Comparison of ENCODE assay signal across 22 cellular contexts in the genomic region with DNA sequence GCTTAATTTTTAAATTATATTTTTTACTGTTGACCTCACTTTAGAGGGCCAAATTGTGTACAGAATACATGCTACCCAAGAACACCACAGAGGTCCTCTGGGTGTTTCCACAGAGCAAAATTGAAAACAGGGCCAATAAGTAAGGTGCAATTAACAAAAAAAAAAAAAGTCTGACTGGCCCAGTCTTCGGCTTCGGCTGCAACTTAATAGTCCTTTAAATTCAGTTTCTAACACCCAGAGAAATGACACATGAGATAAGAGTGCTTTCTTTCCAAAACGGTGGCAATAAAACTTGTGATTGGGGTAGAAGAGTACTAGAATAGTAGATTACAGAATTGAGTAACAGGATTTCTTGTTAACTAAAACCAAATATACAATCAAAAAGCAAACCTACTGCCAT.
DNase-seq lines count a peak whose midpoint lies in the region; ATAC-seq and TF ChIP-seq lines count a peak whose summit lies in the region.
"Had no signal": no experiment of that assay in that cellular context is flagged by ENCODE, and none has a peak within 500 bp of the region (broad histone marks: within the 10 kb centered on the region; RNA-seq: fewer than 3 reads in every experiment).

No MANE protein-coding gene starts in this region.

- H3K79me2 ChIP-seq in DND-41 (ENCODE audit: insufficient read depth, low read length) = peaks cover 100% of the 10 kb centered on the region

- POLR2A ChIA-PET in HEK293T (lab: Yijun Ruan, JAX) = no interaction called here

- TF ChIP-seq POLR2A in esophagus muscularis mucosa (IDR thresholded peaks at IDR 0.05; ENCODE audit: low read depth) = no peak

- no peaks in the 10 kb centered on the region for H3K9me3 Mint-ChIP-seq in natural killer cell
- no peaks in the 10 kb centered on the region for H3K9me3 Mint-ChIP-seq in activated T-helper 17 cell treated with anti-CD3 and anti-CD28 coated beads, Interleukin-2, amount 50 U/mL, for 72 hours
- H3K9me3 Mint-ChIP-seq: activated CD4-positive, alpha-beta T cell treated with anti-CD3 and anti-CD28 coated beads, Interleukin-2, amount 10 ng/mL, durations not matched to agents 24 days and 14 days had no signal

- no peak overlapping the region for H3K4me3 Mint-ChIP-seq in natural killer cell
- no peak overlapping the region for H3K4me3 Mint-ChIP-seq in activated T-helper 17 cell treated with anti-CD3 and anti-CD28 coated beads, Interleukin-2, amount 50 U/mL, for 72 hours

- H3K4me1 ChIP-seq in DND-41 (ENCODE audit: insufficient read depth, low read length) (peaks cover 17% of the 10 kb centered on the region), adipocyte (ENCODE audit: control insufficient read depth, insufficient read depth, low read length) (peaks cover 70% of the 10 kb centered on the region), esophagus muscularis mucosa (peaks cover 37 to 99% (median 88%) of the 10 kb centered on the region in 4 donors)

- H3K27ac Mint-ChIP-seq in natural killer cell = peak overlapping the region; percentile 59 to 86
- H3K27ac Mint-ChIP-seq in activated T-helper 17 cell treated with anti-CD3 and anti-CD28 coated beads, Interleukin-2, amount 50 U/mL, for 72 hours = no peak overlapping the region
- H3K27ac Mint-ChIP-seq: activated CD4-positive, alpha-beta T cell treated with anti-CD3 and anti-CD28 coated beads, Interleukin-2, amount 10 ng/mL, durations not matched to agents 24 days and 14 days had no signal

- DNase-seq in DND-41 (no peak), HEK293T (ENCODE audit: extremely low spot score) (no peak), adipocyte (ENCODE audit: low read depth) (no peak), natural killer cell (no peak), NCI-H748 treated with DMSO at 0.1 percent for 48 hours (lab: John Stamatoyannopoulos, UW) (no peak), esophagus muscularis mucosa (ENCODE audit: extremely low spot score) (no peak)
- DNase-seq: activated CD4-positive, alpha-beta T cell treated with anti-CD3 and anti-CD28 coated beads, Interleukin-2, amount 10 ng/mL, durations not matched to agents 24 days and 14 days; activated CD8-positive, alpha-beta memory T cell treated with anti-CD3 and anti-CD28 coated beads, Interleukin-2, amount 50 U/mL, for 4 hours; activated gamma-delta T cell; DMS79 treated with DMSO at 0.1 percent for 48 hours; dorsolateral prefrontal cortex; foreskin melanocyte; hypothalamus; kidney; midbrain; NCI-H1105 treated with DMSO at 0.1 percent for 48 hours; NCI-H2081 treated with DMSO at 0.1 percent for 48 hours; NCI-H510A treated with DMSO at 0.1 percent for 48 hours; stimulated activated CD4-positive, alpha-beta T cell treated with anti-CD3 and anti-CD28 coated beads, Interleukin-4, amount 100 ng/mL, for 1 hour; upper lobe of right lung had no signal

- H3K36me3 Mint-ChIP-seq in natural killer cell = no peaks in the 10 kb centered on the region
- H3K36me3 Mint-ChIP-seq in activated T-helper 17 cell treated with anti-CD3 and anti-CD28 coated beads, Interleukin-2, amount 50 U/mL, for 72 hours (ENCODE audit: low read depth) = no peaks in the 10 kb centered on the region

- TF ChIP-seq CTCF in DND-41 (IDR thresholded peaks at IDR 0.05; ENCODE audit: borderline replicate concordance, extremely low read depth, low read length, poor library complexity, severe bottlenecking) = no peak
- no peak for TF ChIP-seq CTCF in natural killer cell (IDR thresholded peaks at IDR 0.05)
- TF ChIP-seq CTCF in esophagus muscularis mucosa (IDR thresholded peaks at IDR 0.05) = no peak

- TF ChIP-seq EP300 in esophagus muscularis mucosa (IDR thresholded peaks at IDR 0.05) = no peak

- H3K9ac ChIP-seq in DND-41 (ENCODE audit: low read depth, low read length) (no peak overlapping the region), adipocyte (ENCODE audit: low read length) (no peak overlapping the region)

- peaks cover 62 to 65% of the 10 kb centered on the region in 2 donors for H3K4me1 Mint-ChIP-seq in natural killer cell
- H3K4me1 Mint-ChIP-seq in activated T-helper 17 cell treated with anti-CD3 and anti-CD28 coated beads, Interleukin-2, amount 50 U/mL, for 72 hours = peaks cover 27% of the 10 kb centered on the region

- intact Hi-C loops in natural killer cell (cut with micrococcal nuclease) = loop anchor here (5.0 kb wide), 1 partner anchor 54 kb away; no protein-coding TSS in a partner anchor
- intact Hi-C loops in esophagus muscularis mucosa (cut with DNase I) = no loop called here

- H3K9me3 ChIP-seq in DND-41 (ENCODE audit: insufficient read depth, low read length, severe bottlenecking) = no peaks in the 10 kb centered on the region
- no peaks in the 10 kb centered on the region for H3K9me3 ChIP-seq in adipocyte (ENCODE audit: control insufficient read depth, low read length)
- H3K9me3 ChIP-seq in esophagus muscularis mucosa = no peaks in the 10 kb centered on the region
- H3K9me3 ChIP-seq: upper lobe of right lung had no signal

- H3K4me2 ChIP-seq in DND-41 (ENCODE audit: insufficient read depth, low read length) = no peak overlapping the region

- H3K36me3 ChIP-seq in DND-41 (ENCODE audit: insufficient read depth, low read length) = no peaks in the 10 kb centered on the region
- no peaks in the 10 kb centered on the region for H3K36me3 ChIP-seq in adipocyte (ENCODE audit: control insufficient read depth, insufficient read depth, low read length, severe bottlenecking)
- no peaks in the 10 kb centered on the region for H3K36me3 ChIP-seq in esophagus muscularis mucosa
- H3K36me3 ChIP-seq: upper lobe of right lung had no signal

- H3K27me3 ChIP-seq in DND-41 (ENCODE audit: insufficient read depth, low read length, poor library complexity) = no peaks in the 10 kb centered on the region
- no peaks in the 10 kb centered on the region for H3K27me3 ChIP-seq in adipocyte (replicated peaks; ENCODE audit: control insufficient read depth, insufficient read depth, low read length)
- H3K27me3 ChIP-seq in esophagus muscularis mucosa = no peaks in the 10 kb centered on the region
- H3K27me3 ChIP-seq: dorsolateral prefrontal cortex, upper lobe of right lung had no signal

- 40% methylated on average over 3 of the region's 3 CpGs for WGBS in esophagus muscularis mucosa

- no peaks in the 10 kb centered on the region for H3K27me3 Mint-ChIP-seq in natural killer cell (ENCODE audit: low read depth in 2 of 2)
- H3K27me3 Mint-ChIP-seq in activated T-helper 17 cell treated with anti-CD3 and anti-CD28 coated beads, Interleukin-2, amount 50 U/mL, for 72 hours = no peaks in the 10 kb centered on the region
- H3K27me3 Mint-ChIP-seq: activated CD4-positive, alpha-beta T cell treated with anti-CD3 and anti-CD28 coated beads, Interleukin-2, amount 10 ng/mL, durations not matched to agents 24 days and 14 days had no signal

- no peak overlapping the region for H2AFZ ChIP-seq in DND-41 (ENCODE audit: low read depth, low read length)

- H3K27ac ChIP-seq in DND-41 (ENCODE audit: low read length) = 0 out of 2 replicates have a peak overlapping the region, but pooled peaks have one; percentile 24
- no peak overlapping the region for H3K27ac ChIP-seq in esophagus muscularis mucosa (replicated peaks in 1 of 4)
- H3K27ac ChIP-seq: dorsolateral prefrontal cortex, epithelial cell of prostate, upper lobe of right lung had no signal

- CTCF ChIA-PET in HEK293T (lab: Yijun Ruan, JAX) = interaction anchor here (0.7 kb wide), 1 partner anchor 198 kb away, joined by 3 read pairs; no protein-coding TSS in a partner anchor

- ATAC-seq in DND-41 (ENCODE audit: insufficient read depth, low read depth) = no peak
- peak in 2 of 3 donors; percentile 29 to 32 for ATAC-seq in natural killer cell
- ATAC-seq in activated T-helper 17 cell treated with anti-CD3 and anti-CD28 coated beads, Interleukin-2, amount 50 U/mL, for 72 hours (replicated peaks) = no peak
- ATAC-seq: upper lobe of right lung had no signal

- no peak overlapping the region for H3K4me3 ChIP-seq in DND-41 (ENCODE audit: low read depth in 1 of 2, low read length in 2 of 2)
- peak overlapping the region; percentile 8 for H3K4me3 ChIP-seq in adipocyte (ENCODE audit: low read length)
- no peak overlapping the region for H3K4me3 ChIP-seq in esophagus muscularis mucosa
- H3K4me3 ChIP-seq: dorsolateral prefrontal cortex, upper lobe of right lung had no signal

- H4K20me1 ChIP-seq in DND-41 (ENCODE audit: insufficient read depth, low read length) = peaks cover 65% of the 10 kb centered on the region

TF ChIP-seq in HEK293T, 16 proteins besides CTCF, POLR2A, EP300 and RAD21:
- TF ChIP-seq, protein P1, sequence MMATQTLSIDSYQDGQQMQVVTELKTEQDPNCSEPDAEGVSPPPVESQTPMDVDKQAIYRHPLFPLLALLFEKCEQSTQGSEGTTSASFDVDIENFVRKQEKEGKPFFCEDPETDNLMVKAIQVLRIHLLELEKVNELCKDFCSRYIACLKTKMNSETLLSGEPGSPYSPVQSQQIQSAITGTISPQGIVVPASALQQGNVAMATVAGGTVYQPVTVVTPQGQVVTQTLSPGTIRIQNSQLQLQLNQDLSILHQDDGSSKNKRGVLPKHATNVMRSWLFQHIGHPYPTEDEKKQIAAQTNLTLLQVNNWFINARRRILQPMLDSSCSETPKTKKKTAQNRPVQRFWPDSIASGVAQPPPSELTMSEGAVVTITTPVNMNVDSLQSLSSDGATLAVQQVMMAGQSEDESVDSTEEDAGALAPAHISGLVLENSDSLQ (IDR thresholded peaks at IDR 0.05) = no peak
- peak; percentile 76 for TF ChIP-seq ZNF384 (IDR thresholded peaks at IDR 0.05)

Comparison
In these comparisons a context has a peak if more than half of its experiments do, and no peak if none do; other contexts are left out.
1. ATAC-seq: peak in natural killer cell (2 of 3); none in DND-41 (single experiment) and activated T-helper 17 cell treated with anti-CD3 and anti-CD28 coated beads, Interleukin-2, amount 50 U/mL, for 72 hours (single experiment).